In genomic region chr2:23320058-23320457, GRCh38 we compare ENCODE assay signal across 25 cellular contexts.
DNase-seq lines count a peak whose midpoint lies in the region; ATAC-seq and TF ChIP-seq lines count a peak whose summit lies in the region.
"Had no signal": no experiment of that assay in that cellular context is flagged by ENCODE, and none has a peak within 500 bp of the region (broad histone marks: within the 10 kb centered on the region; RNA-seq: fewer than 3 reads in every experiment).

No MANE protein-coding gene starts in this region.

- no peak for TF ChIP-seq CTCF in WTC11 (IDR thresholded peaks at IDR 0.05)

- H3K9me3 Mint-ChIP-seq in WTC11: no peaks in the 10 kb centered on the region
- H3K9me3 Mint-ChIP-seq: CD8-positive, alpha-beta T cell had no signal

- H3K4me1 Mint-ChIP-seq in WTC11: peaks cover 5% of the 10 kb centered on the region; the same call in 1 of the 2 replicates

- H3K36me3 Mint-ChIP-seq in WTC11: no peaks in the 10 kb centered on the region
- H3K36me3 Mint-ChIP-seq: CD8-positive, alpha-beta T cell had no signal

- ATAC-seq in WTC11: peak; percentile 53; the same call in 1 of the 2 replicates
- ATAC-seq in HG03442 (IDR thresholded peaks at IDR 0.05; ENCODE audit: unreplicated experiment): no peak
- ATAC-seq in HG03039 (IDR thresholded peaks at IDR 0.05; ENCODE audit: unreplicated experiment): no peak
- ATAC-seq: CD8-positive, alpha-beta T cell; HepG2 had no signal

- no peak overlapping the region for H3K4me3 Mint-ChIP-seq in WTC11
- H3K4me3 Mint-ChIP-seq: CD8-positive, alpha-beta T cell had no signal

- POLR2A ChIA-PET in WTC11 (lab: Charles Lee): no interaction called here

- DNase-seq in NCI-H2107 treated with DMSO at 0.1 percent for 48 hours (lab: John Stamatoyannopoulos, UW; ENCODE audit: unreplicated experiment) (peak; percentile 44), NCI-H2107 (lab: John Stamatoyannopoulos, UW) (no peak), NCI-H146 (lab: John Stamatoyannopoulos, UW) (peak; percentile 65), WTC11 (ENCODE audit: low spot score) (no peak), myocyte (ENCODE audit: low read depth) (peak; percentile 33)
- DNase-seq in stimulated activated CD4-positive, alpha-beta T cell treated with anti-CD3 and anti-CD28 coated beads, Interleukin-2, amount 100 ng/mL, for 48 hours: no peak
- DNase-seq: ACHN; C1 segment of cervical spinal cord; Calu3; CD8-positive, alpha-beta T cell; EL; H7; MV-4-11; NCI-H1105 treated with DMSO at 0.1 percent for 48 hours; NCI-H1694 treated with DMSO at 0.1 percent for 48 hours; NCI-H2227 treated with DMSO at 0.1 percent for 48 hours; NCI-H510A; NCI-H748 treated with DMSO at 0.1 percent for 48 hours; PC-9; RPMI8226; SHP77; SK-N-SH had no signal

- H3K27ac Mint-ChIP-seq in WTC11: no peak overlapping the region
- H3K27ac Mint-ChIP-seq: CD8-positive, alpha-beta T cell had no signal

- CTCF ChIA-PET in WTC11 (lab: Charles Lee): no interaction called here

- H3K27me3 Mint-ChIP-seq in WTC11 (ENCODE audit: low read depth): peaks cover 7% of the 10 kb centered on the region

TF ChIP-seq in WTC11, 78 proteins besides CTCF, POLR2A, EP300 and RAD21:
- no peak for TF ChIP-seq ZNF423 (CRISPR knock-in tag; IDR thresholded peaks at IDR 0.05)
- TF ChIP-seq ZNF219 (CRISPR knock-in tag; IDR thresholded peaks at IDR 0.05; ENCODE audit: borderline replicate concordance): no peak
- TF ChIP-seq NFE2L1 (CRISPR knock-in tag; IDR thresholded peaks at IDR 0.05): no peak
- TF ChIP-seq ATF6 (CRISPR knock-in tag; IDR thresholded peaks at IDR 0.05): no peak
- TF ChIP-seq RORB (CRISPR knock-in tag; IDR thresholded peaks at IDR 0.05): no peak
- no peak for TF ChIP-seq ZBTB43 (CRISPR knock-in tag; IDR thresholded peaks at IDR 0.05)
- no peak for TF ChIP-seq USF1 (CRISPR knock-in tag; IDR thresholded peaks at IDR 0.05)
- TF ChIP-seq ZNF396 (CRISPR knock-in tag; IDR thresholded peaks at IDR 0.05; ENCODE audit: borderline replicate concordance): no peak
- no peak for TF ChIP-seq KAT7 (CRISPR knock-in tag; IDR thresholded peaks at IDR 0.05; ENCODE audit: borderline replicate concordance)
- no peak for TF ChIP-seq ESRRA (CRISPR knock-in tag; IDR thresholded peaks at IDR 0.05; ENCODE audit: borderline replicate concordance)

Comparison
In these comparisons a context has a peak if more than half of its experiments do, and no peak if none do; other contexts are left out.
1. DNase-seq: peak in NCI-H2107 treated with DMSO at 0.1 percent for 48 hours (single experiment), NCI-H146 (single experiment) and myocyte (single experiment); none in NCI-H2107 (single experiment), WTC11 (single experiment) and stimulated activated CD4-positive, alpha-beta T cell treated with anti-CD3 and anti-CD28 coated beads, Interleukin-2, amount 100 ng/mL, for 48 hours (0 of 2).